Comparison of ENCODE assay signal across 8 cellular contexts in the genomic region with DNA sequence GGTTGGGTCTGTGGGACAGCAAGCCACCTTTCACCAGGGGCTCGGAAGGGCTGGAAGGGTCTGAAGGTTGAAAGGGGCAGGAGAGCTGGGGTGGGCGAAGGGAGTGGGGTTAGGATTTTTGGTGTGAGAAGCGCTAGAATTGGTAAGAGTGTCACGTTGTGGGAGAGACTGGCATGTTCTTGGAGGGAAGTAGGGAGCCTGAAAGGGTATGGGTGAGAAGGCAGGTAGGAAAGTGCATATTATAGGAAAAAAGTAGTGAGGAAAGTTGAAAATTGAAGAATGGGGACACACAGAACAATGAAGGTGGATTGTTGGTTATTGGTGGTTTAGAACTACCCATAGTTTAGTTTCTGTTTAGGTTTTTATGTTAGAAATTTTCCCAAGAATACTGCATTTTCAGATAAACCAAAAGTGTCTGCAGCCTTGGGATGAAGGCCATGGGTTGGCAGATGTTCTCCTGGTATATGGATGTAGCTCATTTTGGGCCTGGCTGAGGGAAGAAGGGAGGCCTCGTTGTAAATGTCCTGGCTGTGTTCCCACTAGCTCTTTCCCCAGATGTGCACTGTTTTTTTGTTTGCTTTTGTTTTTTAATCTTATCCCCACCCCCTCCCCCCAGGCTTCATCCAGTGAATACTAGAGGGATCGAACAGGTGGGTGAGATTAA. TPM values are rescaled to one million over a fixed set of nuclear protein-coding genes. Genes with fewer than 3 reads are reported as not detected.
A peak's percentile ranks its signal among the peaks of the same experiment; 100 is the strongest.
DNase-seq lines count a peak whose midpoint lies in the region; ATAC-seq lines count a peak whose summit lies in the region.

No MANE protein-coding gene starts in this region.

- H3K36me3 ChIP-seq in CD8-positive, alpha-beta memory T cell (ENCODE audit: insufficient read depth, low read length) = peaks cover 3% of the 10 kb centered on the region
- peaks cover 7% of the 10 kb centered on the region for H3K36me3 ChIP-seq in ectodermal cell (ENCODE audit: control insufficient read depth, insufficient read depth, low read length)
- peaks cover 7 to 29% of the 10 kb centered on the region in 2 donors for H3K36me3 ChIP-seq in neuronal stem cell (replicated peaks in 1 of 2; ENCODE audit: control insufficient read depth in 2 of 2, insufficient read depth in 2 of 2, low read length in 2 of 2)

- no peak overlapping the region for H3K4ac ChIP-seq in neuronal stem cell (ENCODE audit: low read length)

- peak overlapping the region; percentile 82 for H3K4me2 ChIP-seq in neuronal stem cell (ENCODE audit: insufficient read depth, low read length, poor library complexity, severe bottlenecking)

- H4K8ac ChIP-seq in neuronal stem cell (ENCODE audit: low read depth, low read length) = no peak overlapping the region

- H3K23ac ChIP-seq in neuronal stem cell (ENCODE audit: low read depth, low read length, poor library complexity) = peak overlapping the region; percentile 94

- H2BK12ac ChIP-seq in neuronal stem cell (ENCODE audit: low read length) = no peak overlapping the region

- DNase-seq in CD8-positive, alpha-beta memory T cell = no peak
- DNase-seq in NCI-H2171 (lab: John Stamatoyannopoulos, UW) (peak; percentile 9), neuronal stem cell (ENCODE audit: low spot score) (no peak), DMS53 treated with DMSO at 0.1 percent for 48 hours (lab: John Stamatoyannopoulos, UW; ENCODE audit: unreplicated experiment) (no peak)
- no peak for DNase-seq in activated effector memory CD4-positive, alpha-beta T cell treated with anti-CD3 and anti-CD28 coated beads, Interleukin-2, amount 50 U/mL, for 16 hours
- no peak for DNase-seq in stimulated activated CD4-positive, alpha-beta T cell treated with anti-CD3 and anti-CD28 coated beads, Interleukin-4, amount 100 ng/mL, for 24 hours

- CTCF ChIA-PET in CD8-positive, alpha-beta memory T cell (lab: Charles Lee) = interaction anchor here (1.8 to 4.1 kb wide), 2 partner anchors 12 to 87 kb away, joined by 8 to 27 read pairs; no protein-coding TSS in a partner anchor

- no peaks in the 10 kb centered on the region for H3K27me3 Mint-ChIP-seq in CD8-positive, alpha-beta memory T cell

- H3K79me1 ChIP-seq in neuronal stem cell (ENCODE audit: low read depth, low read length) = peaks cover 7% of the 10 kb centered on the region

- H3K27ac Mint-ChIP-seq in CD8-positive, alpha-beta memory T cell = peak overlapping the region; percentile 23 to 96 (median 82)

- H2AFZ ChIP-seq in neuronal stem cell (ENCODE audit: low read length) = peak overlapping the region; percentile 98

- H3K18ac ChIP-seq in neuronal stem cell (ENCODE audit: low read length) = no peak overlapping the region

- ATAC-seq in HG02870 (IDR thresholded peaks at IDR 0.05; ENCODE audit: unreplicated experiment) = no peak

- H2BK15ac ChIP-seq in neuronal stem cell (ENCODE audit: low read length) = no peak overlapping the region

- no peak overlapping the region for H4K91ac ChIP-seq in neuronal stem cell (ENCODE audit: low read depth, low read length, poor library complexity)

- peaks cover 37 to 56% (median 49%) of the 10 kb centered on the region in 3 donors for H3K4me1 Mint-ChIP-seq in CD8-positive, alpha-beta memory T cell

- no peaks in the 10 kb centered on the region for H3K27me3 ChIP-seq in CD8-positive, alpha-beta memory T cell (ENCODE audit: insufficient read depth, low read length, poor library complexity, severe bottlenecking)
- H3K27me3 ChIP-seq in ectodermal cell (ENCODE audit: control insufficient read depth, insufficient read depth, low read length, poor library complexity, severe bottlenecking) = no peaks in the 10 kb centered on the region
- H3K27me3 ChIP-seq in neuronal stem cell (ENCODE audit: control insufficient read depth in 3 of 3, insufficient read depth in 3 of 3, low read depth in 1 of 3, low read length in 3 of 3) = no peaks in the 10 kb centered on the region

- H3K36me3 Mint-ChIP-seq in CD8-positive, alpha-beta memory T cell = peaks cover 0 to 21% (median 3%) of the 10 kb centered on the region in 3 donors

- H2AK5ac ChIP-seq in neuronal stem cell (ENCODE audit: low read depth, low read length) = peak overlapping the region; percentile 51

- no peaks in the 10 kb centered on the region for H3K9me3 Mint-ChIP-seq in CD8-positive, alpha-beta memory T cell

- H3K4me3 ChIP-seq in CD8-positive, alpha-beta memory T cell (ENCODE audit: low read length) = peak overlapping the region; percentile 54
- H3K4me3 ChIP-seq in ectodermal cell (ENCODE audit: insufficient read depth, low read depth, low read length) = peak overlapping the region; percentile 80
- peak overlapping the region; percentile 93 to 97 for H3K4me3 ChIP-seq in neuronal stem cell (ENCODE audit: low read length in 2 of 2)

- H3K4me1 ChIP-seq in CD8-positive, alpha-beta memory T cell (ENCODE audit: insufficient read depth, low read length) = peaks cover 38% of the 10 kb centered on the region
- H3K4me1 ChIP-seq in ectodermal cell (ENCODE audit: control insufficient read depth, insufficient read depth, low read length) (peaks cover 14% of the 10 kb centered on the region), neuronal stem cell (ENCODE audit: control insufficient read depth in 2 of 2, insufficient read depth in 1 of 2, low read depth in 1 of 2, low read length in 2 of 2) (peaks cover 4 to 11% of the 10 kb centered on the region in 2 donors)

- WGBS in ectodermal cell, 2 experiments = 42 to 52% methylated on average over 5 to 6 of the region's 6 CpGs
- WGBS in neuronal stem cell (ENCODE audit: extremely low coverage in 2 of 2, insufficient read length in 2 of 2, insufficient replicate concordance in 1 of 2), 2 donors = 100% methylated on average over 1 of the region's 6 CpGs; no CpG with 5 or more reads in 1 of the 2 donors

- H3K9me3 ChIP-seq in CD8-positive, alpha-beta memory T cell (ENCODE audit: low read length) = no peaks in the 10 kb centered on the region
- H3K9me3 ChIP-seq in ectodermal cell (ENCODE audit: control insufficient read depth, low read length) (no peaks in the 10 kb centered on the region), neuronal stem cell (replicated peaks in 1 of 2; ENCODE audit: control insufficient read depth in 2 of 2, insufficient read depth in 1 of 2, low read depth in 1 of 2, low read length in 2 of 2) (no peaks in the 10 kb centered on the region)

- no peak overlapping the region for H2BK5ac ChIP-seq in neuronal stem cell (ENCODE audit: low read length)

- peak overlapping the region; percentile 90 for H3K9ac ChIP-seq in neuronal stem cell (ENCODE audit: low read depth, low read length, poor library complexity)

- peak overlapping the region; percentile 65 to 99 (median 83) for H3K4me3 Mint-ChIP-seq in CD8-positive, alpha-beta memory T cell

- no peak overlapping the region for H3K14ac ChIP-seq in neuronal stem cell (ENCODE audit: low read length)

- H2BK120ac ChIP-seq in neuronal stem cell (ENCODE audit: low read depth, low read length) = no peak overlapping the region

- POLR2A ChIA-PET in CD8-positive, alpha-beta memory T cell (lab: Charles Lee) = no interaction called here

- H3K27ac ChIP-seq in CD8-positive, alpha-beta memory T cell (ENCODE audit: low read depth, low read length) = peak overlapping the region; percentile 64
- no peak overlapping the region for H3K27ac ChIP-seq in ectodermal cell (ENCODE audit: insufficient read depth, low read depth, low read length, poor library complexity, severe bottlenecking)
- H3K27ac ChIP-seq in neuronal stem cell (replicated peaks; ENCODE audit: low read length) = no peak overlapping the region

RNA-seq across cellular contexts. Expression of a gene that starts 1.2 kb away (rescaled TPM):
- 10 to 100 TPM; 23.6 to 25.7 TPM for total RNA-seq in CD8-positive, alpha-beta memory T cell
- 8.3 TPM for polyA plus RNA-seq in CD8-positive, alpha-beta memory T cell
- polyA plus RNA-seq in ectodermal cell (2013, experiment 1 of 4) = 81.2 TPM
- polyA plus RNA-seq in ectodermal cell (2013, experiment 2 of 4) = 77.1 TPM
- polyA plus RNA-seq in ectodermal cell (2013, experiment 3 of 4) = 71.3 TPM
- 68.0 TPM for polyA plus RNA-seq in ectodermal cell (2013, experiment 4 of 4)
- 46.8 TPM for polyA plus RNA-seq in neuronal stem cell (2013, experiment 1 of 2)
- 45.9 TPM for polyA plus RNA-seq in neuronal stem cell (2013, experiment 2 of 2)

RNA-seq across cellular contexts. Expression of a gene that starts 1.8 kb away (rescaled TPM):
- total RNA-seq in CD8-positive, alpha-beta memory T cell = 10 to 100 TPM; 57.2 to 57.8 TPM
- polyA plus RNA-seq in CD8-positive, alpha-beta memory T cell = 59.9 TPM
- polyA plus RNA-seq in ectodermal cell (2013, experiment 1 of 4) = 52.1 TPM
- polyA plus RNA-seq in ectodermal cell (2013, experiment 2 of 4) = 46.0 TPM
- 45.8 TPM for polyA plus RNA-seq in ectodermal cell (2013, experiment 3 of 4)
- polyA plus RNA-seq in ectodermal cell (2013, experiment 4 of 4) = 46.0 TPM
- polyA plus RNA-seq in neuronal stem cell (2013, experiment 1 of 2) = 49.8 TPM
- 49.9 TPM for polyA plus RNA-seq in neuronal stem cell (2013, experiment 2 of 2)

RNA-seq across cellular contexts. Expression of a gene that starts 53.3 kb away (rescaled TPM):
- not detected for total RNA-seq in CD8-positive, alpha-beta memory T cell
- not detected for polyA plus RNA-seq in CD8-positive, alpha-beta memory T cell
- not detected for polyA plus RNA-seq in ectodermal cell (2013, experiment 1 of 4)
- not detected for polyA plus RNA-seq in ectodermal cell (2013, experiment 2 of 4)
- 0.64 TPM for polyA plus RNA-seq in ectodermal cell (2013, experiment 3 of 4)
- polyA plus RNA-seq in ectodermal cell (2013, experiment 4 of 4) = not detected
- polyA plus RNA-seq in neuronal stem cell (2013, experiment 1 of 2) = 0.03 TPM
- polyA plus RNA-seq in neuronal stem cell (2013, experiment 2 of 2) = not detected

RNA-seq across cellular contexts. Expression of a gene that starts 57.7 kb away (rescaled TPM):
- 10 to 100 TPM; 17.2 to 17.4 TPM for total RNA-seq in CD8-positive, alpha-beta memory T cell
- polyA plus RNA-seq in CD8-positive, alpha-beta memory T cell = 30.7 TPM
- 51.0 TPM for polyA plus RNA-seq in ectodermal cell (2013, experiment 1 of 4)
- polyA plus RNA-seq in ectodermal cell (2013, experiment 2 of 4) = 55.2 TPM
- 37.0 TPM for polyA plus RNA-seq in ectodermal cell (2013, experiment 3 of 4)
- polyA plus RNA-seq in ectodermal cell (2013, experiment 4 of 4) = 40.8 TPM
- 35.2 TPM for polyA plus RNA-seq in neuronal stem cell (2013, experiment 1 of 2)
- 34.2 TPM for polyA plus RNA-seq in neuronal stem cell (2013, experiment 2 of 2)
